11 cellular contexts compared by ENCODE assay signal in the genomic region with DNA sequence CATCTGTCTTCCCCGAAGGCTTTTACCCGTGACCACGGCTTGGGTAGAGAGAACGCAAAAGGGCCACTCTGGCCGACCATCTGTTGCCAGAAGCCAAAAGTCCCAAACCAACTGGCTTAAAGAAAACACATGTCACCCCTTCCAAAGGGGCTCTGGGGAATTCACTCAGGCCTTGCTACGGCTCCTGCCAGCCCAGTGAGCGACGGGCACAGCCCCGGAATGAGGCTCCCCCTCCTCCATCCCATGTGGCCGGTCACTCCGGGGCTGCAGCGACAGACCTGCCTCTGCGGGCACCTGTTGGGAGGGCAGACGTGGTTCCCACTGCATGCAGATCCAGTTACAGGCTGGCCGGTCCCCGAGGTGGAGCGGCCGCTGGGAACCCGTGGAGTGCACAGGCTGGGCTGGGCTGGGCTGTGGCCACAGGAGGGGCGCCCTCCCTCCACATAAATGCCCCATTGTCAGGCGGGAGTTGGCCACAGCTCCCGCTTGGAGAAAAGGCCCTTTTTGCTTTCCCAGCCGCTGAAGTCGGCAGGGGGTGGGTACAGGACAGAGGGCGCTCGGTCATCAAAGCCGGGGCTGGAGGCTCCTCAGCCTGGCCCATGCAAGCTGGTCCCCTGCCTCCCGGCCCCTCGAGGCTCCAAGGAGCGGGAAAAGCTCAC. TPM values are rescaled to one million over a fixed set of nuclear protein-coding genes. Genes with fewer than 3 reads are reported as not detected.
DNase-seq lines count a peak whose midpoint lies in the region; ATAC-seq and TF ChIP-seq lines count a peak whose summit lies in the region.
"Had no signal": no experiment of that assay in that cellular context is flagged by ENCODE, and none has a peak within 500 bp of the region (broad histone marks: within the 10 kb centered on the region; RNA-seq: fewer than 3 reads in every experiment).

No MANE protein-coding gene starts in this region.

- H3K36me3 ChIP-seq in BLaER1 treated with 17β-estradiol and CSF1 and Interleukin-3, amounts not matched to agents 10 nM and 100 nM = peaks cover 14 to 30% (median 18%) of the 10 kb centered on the region in 11 experiments; a peak in 20 of 22 replicates

- no peaks in the 10 kb centered on the region for H3K27me3 Mint-ChIP-seq in type B pancreatic cell

- peaks cover 0 to 40% (median 2%) of the 10 kb centered on the region in 11 experiments; a peak in 8 of 22 replicates for H3K27me3 ChIP-seq in BLaER1 treated with 17β-estradiol and CSF1 and Interleukin-3, amounts not matched to agents 10 nM and 100 nM

- H3K9me3 ChIP-seq in BLaER1 treated with 17β-estradiol and CSF1 and Interleukin-3, amounts not matched to agents 10 nM and 100 nM (replicated peaks in 1 of 11) = no peaks in the 10 kb centered on the region

- DNase-seq in NCI-H82 (lab: John Stamatoyannopoulos, UW) (peak; percentile 85), Right ventricle myocardium inferior (ENCODE audit: missing footprints) (no peak), nucleus accumbens (lab: John Stamatoyannopoulos, UW) (peak in 54 of 56 donors; percentile 67 to 97 (median 90)), GDM1 (lab: John Stamatoyannopoulos, UW) (no peak), type B pancreatic cell (ENCODE audit: extremely low spot score, unreplicated experiment) (no peak), GM10266 (ENCODE audit: extremely low spot score) (no peak)
- DNase-seq: activated naive CD4-positive, alpha-beta T cell treated with anti-CD3 and anti-CD28 coated beads, Interleukin-2, amount 50 U/mL, for 16 hours; NCI-H1048 had no signal

- H3K27ac Mint-ChIP-seq in type B pancreatic cell = no peak overlapping the region
- H3K27ac Mint-ChIP-seq: T-helper 2 cell treated with Interferon-gamma antibody and Interleukin-4, amounts not matched to agents 5 μg/mL and 100 μg/mL, for 36 hours had no signal

- H3K4me1 Mint-ChIP-seq in type B pancreatic cell (ENCODE audit: unreplicated experiment) = peaks cover 8% of the 10 kb centered on the region

- peaks cover 76 to 98% (median 88%) of the 10 kb centered on the region in 10 experiments for H3K4me1 ChIP-seq in BLaER1 treated with 17β-estradiol and CSF1 and Interleukin-3, amounts not matched to agents 10 nM and 100 nM

- peak overlapping the region; percentile 50 to 100 (median 86) for H3K4me2 ChIP-seq in BLaER1 treated with 17β-estradiol and CSF1 and Interleukin-3, amounts not matched to agents 10 nM and 100 nM

- H3K36me3 Mint-ChIP-seq in type B pancreatic cell = no peaks in the 10 kb centered on the region

- intact Hi-C loops in Right ventricle myocardium inferior (cut with DNase I) = no loop called here

- TF ChIP-seq CTCF in type B pancreatic cell (conservative IDR thresholded peaks at IDR 0.05) (no peak), GM10266 (IDR thresholded peaks at IDR 0.05; ENCODE audit: control insufficient read depth, insufficient read depth, low read depth, missing control alignments) (no peak)

- H3K9me3 Mint-ChIP-seq in type B pancreatic cell = no peaks in the 10 kb centered on the region
- H3K9me3 Mint-ChIP-seq: T-helper 2 cell treated with Interferon-gamma antibody and Interleukin-4, amounts not matched to agents 5 μg/mL and 100 μg/mL, for 36 hours had no signal

- ATAC-seq in Right ventricle myocardium inferior (peak; percentile 8), HG03439 (IDR thresholded peaks at IDR 0.05; ENCODE audit: unreplicated experiment) (no peak)

- peak overlapping the region in 7 of 11 experiments; percentile 1 to 57 (median 34); a peak in 8 of 22 replicates for H3K9ac ChIP-seq in BLaER1 treated with 17β-estradiol and CSF1 and Interleukin-3, amounts not matched to agents 10 nM and 100 nM

- H3K27ac ChIP-seq in BLaER1 treated with 17β-estradiol and CSF1 and Interleukin-3, amounts not matched to agents 10 nM and 100 nM = no peak overlapping the region

- peak overlapping the region in 3 of 10 experiments; percentile 20 to 34 (median 25); a peak in 5 of 20 replicates for H3K4me3 ChIP-seq in BLaER1 treated with 17β-estradiol and CSF1 and Interleukin-3, amounts not matched to agents 10 nM and 100 nM

- peaks cover 96 to 100% (median 98%) of the 10 kb centered on the region in 11 experiments for H4K20me1 ChIP-seq in BLaER1 treated with 17β-estradiol and CSF1 and Interleukin-3, amounts not matched to agents 10 nM and 100 nM

- no peak overlapping the region for H3K4me3 Mint-ChIP-seq in type B pancreatic cell
- H3K4me3 Mint-ChIP-seq: T-helper 2 cell treated with Interferon-gamma antibody and Interleukin-4, amounts not matched to agents 5 μg/mL and 100 μg/mL, for 36 hours had no signal

RNA-seq across cellular contexts. Expression of a gene that starts 19.9 kb away (rescaled TPM):
- total RNA-seq in Right ventricle myocardium inferior (18.7 TPM), type B pancreatic cell (ENCODE audit: low replicate concordance) (36.5 and 53.1 TPM in 2 replicates)

RNA-seq across cellular contexts. Expression of a gene that starts 43.1 kb away (rescaled TPM):
- total RNA-seq in Right ventricle myocardium inferior (22.3 TPM), type B pancreatic cell (ENCODE audit: low replicate concordance) (74.6 and 95.0 TPM in 2 replicates)

Comparison
In these comparisons a context has a peak if more than half of its experiments do, and no peak if none do; other contexts are left out.
1. DNase-seq: peak in NCI-H82 (single experiment) and nucleus accumbens (54 of 56); none in Right ventricle myocardium inferior (single experiment), GDM1 (single experiment), type B pancreatic cell (single experiment) and GM10266 (single experiment).